Comparison of ENCODE assay signal across 8 cellular contexts in the genomic region with DNA sequence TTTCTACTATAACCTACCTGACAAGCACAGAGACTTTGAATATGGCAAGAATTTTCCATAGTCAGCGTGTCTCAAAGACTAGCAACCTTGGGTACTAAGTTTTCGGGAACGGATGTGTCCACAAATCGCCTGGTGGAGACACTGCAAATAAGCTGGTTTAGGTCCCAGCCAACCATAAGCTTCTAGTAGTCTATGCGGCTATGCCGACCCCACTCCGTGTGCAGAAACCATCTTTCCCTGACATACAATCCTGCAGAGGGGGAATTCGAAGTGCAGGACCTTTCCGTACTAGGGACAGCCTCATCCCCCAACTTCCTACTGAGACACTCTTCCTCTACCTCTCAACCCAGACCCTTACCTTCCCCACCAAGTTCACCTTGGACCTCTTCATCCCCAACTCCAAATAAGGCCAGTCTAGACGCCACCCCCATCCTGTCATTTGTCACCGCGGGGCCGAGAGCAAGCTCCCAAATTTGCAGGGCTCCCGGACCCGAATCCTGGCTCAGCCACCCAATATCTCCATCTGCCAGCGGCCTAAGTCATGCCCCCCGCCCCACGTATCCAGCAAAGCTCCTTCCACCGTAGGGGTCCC. TPM values are rescaled to one million over a fixed set of nuclear protein-coding genes. Genes with fewer than 3 reads are reported as not detected.
DNase-seq lines count a peak whose midpoint lies in the region; ATAC-seq and TF ChIP-seq lines count a peak whose summit lies in the region.

No MANE protein-coding gene starts in this region.

- H3K27me3 Mint-ChIP-seq in stimulated activated naive B cell treated with anti-CD40 and anti-IgM and Interleukin-4, amounts not matched to agents 10 μg/mL and 1 μg/mL and 100 μg/mL, for 72 hours = no peaks in the 10 kb centered on the region

- peaks cover 0 to 7% of the 10 kb centered on the region in 2 donors for H3K36me3 Mint-ChIP-seq in stimulated activated naive B cell treated with anti-CD40 and anti-IgM and Interleukin-4, amounts not matched to agents 10 μg/mL and 1 μg/mL and 100 μg/mL, for 72 hours

- peak; percentile 27 for ATAC-seq in HG02840 (IDR thresholded peaks at IDR 0.05; ENCODE audit: low FRiP score, unreplicated experiment)
- ATAC-seq in left lobe of liver = peak; percentile 34
- peak; percentile 41 to 44 for ATAC-seq in stimulated activated naive B cell treated with anti-CD40 and anti-IgM and Interleukin-4, amounts not matched to agents 10 μg/mL and 1 μg/mL and 100 μg/mL, for 72 hours (replicated peaks)
- ATAC-seq in HG03469 (IDR thresholded peaks at IDR 0.05; ENCODE audit: unreplicated experiment) = no peak

- POLR2A ChIA-PET in RWPE1 (lab: Yijun Ruan, JAX; ENCODE audit: low non-redundant PET) = no interaction called here

- TF ChIP-seq CTCF in RWPE1 (conservative IDR thresholded peaks at IDR 0.05; ENCODE audit: low read depth) = no peak
- no peak for TF ChIP-seq CTCF in cardiac fibroblast (IDR thresholded peaks at IDR 0.05; ENCODE audit: low read depth, low read length)

- CTCF ChIA-PET in RWPE1 (lab: Yijun Ruan, JAX) = no interaction called here

- H3K27ac Mint-ChIP-seq in stimulated activated naive B cell treated with anti-CD40 and anti-IgM and Interleukin-4, amounts not matched to agents 10 μg/mL and 1 μg/mL and 100 μg/mL, for 72 hours = peak overlapping the region; percentile 99

- peak overlapping the region; percentile 90 to 94 for H3K4me3 Mint-ChIP-seq in stimulated activated naive B cell treated with anti-CD40 and anti-IgM and Interleukin-4, amounts not matched to agents 10 μg/mL and 1 μg/mL and 100 μg/mL, for 72 hours

- H3K9me3 Mint-ChIP-seq in stimulated activated naive B cell treated with anti-CD40 and anti-IgM and Interleukin-4, amounts not matched to agents 10 μg/mL and 1 μg/mL and 100 μg/mL, for 72 hours = no peaks in the 10 kb centered on the region

- H3K4me3 ChIP-seq in cardiac fibroblast (replicated peaks in 1 of 2; ENCODE audit: low read depth in 2 of 2, low read length in 2 of 2) = peak overlapping the region; percentile 92 to 97

- peaks cover 26 to 42% of the 10 kb centered on the region in 2 donors for H3K4me1 Mint-ChIP-seq in stimulated activated naive B cell treated with anti-CD40 and anti-IgM and Interleukin-4, amounts not matched to agents 10 μg/mL and 1 μg/mL and 100 μg/mL, for 72 hours

- DNase-seq in activated T-cell treated with anti-CD3 and anti-CD28 coated beads for 1 hour (ENCODE audit: low read depth) (peak; percentile 1), RWPE1 (ENCODE audit: low spot score) (peak; percentile 7), cardiac fibroblast (ENCODE audit: low read depth in 2 of 2) (peak; percentile 18 to 19), left lobe of liver (ENCODE audit: low spot score) (no peak)
- DNase-seq in activated T-cell treated with anti-CD3 and anti-CD28 coated beads, Interleukin-2, amount 50 U/mL, for 1 hour = no peak
- no peak for DNase-seq in stimulated activated naive B cell treated with anti-CD40 and anti-IgM and Interleukin-4, amounts not matched to agents 10 μg/mL and 1 μg/mL and 100 μg/mL, for 72 hours

- peak overlapping the region; percentile 80 for H3K27ac ChIP-seq in RWPE1

RNA-seq across cellular contexts. Expression of a gene that starts 0.5 kb away (rescaled TPM):
- total RNA-seq in left lobe of liver = 82.0 TPM

RNA-seq across cellular contexts. Expression of a gene that starts 57.8 kb away (rescaled TPM):
- 1.9 TPM for total RNA-seq in left lobe of liver

Comparison
In these comparisons a context has a peak if more than half of its experiments do, and no peak if none do; other contexts are left out.
1. DNase-seq: peak in activated T-cell treated with anti-CD3 and anti-CD28 coated beads for 1 hour (single experiment), RWPE1 (single experiment) and cardiac fibroblast (2 of 2); none in activated T-cell treated with anti-CD3 and anti-CD28 coated beads, Interleukin-2, amount 50 U/mL, for 1 hour (single experiment), left lobe of liver (single experiment) and stimulated activated naive B cell treated with anti-CD40 and anti-IgM and Interleukin-4, amounts not matched to agents 10 μg/mL and 1 μg/mL and 100 μg/mL, for 72 hours (single experiment).